In the genomic region with DNA sequence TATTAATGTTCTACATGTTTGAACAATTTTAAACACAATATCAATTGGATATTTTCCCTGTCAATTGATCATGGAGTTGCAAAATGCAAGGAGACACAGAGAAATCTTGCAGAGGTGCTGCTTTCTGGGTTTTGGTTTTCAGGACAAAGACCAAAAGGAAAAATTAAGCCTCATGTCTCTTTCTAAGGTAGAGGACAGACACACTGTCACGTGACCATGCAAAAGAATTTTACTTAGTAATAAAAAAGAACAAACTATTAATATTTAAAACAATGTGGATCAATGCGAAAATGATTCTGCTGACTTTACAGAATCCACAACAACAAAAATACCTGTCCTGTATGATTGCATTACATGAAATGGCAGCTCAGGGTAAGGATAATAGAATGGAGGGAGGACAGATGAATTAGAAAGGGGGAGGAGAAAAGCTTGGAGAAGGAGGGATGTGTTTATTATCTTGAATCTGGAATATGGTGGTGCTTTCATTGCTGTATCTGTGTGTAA, we compare ENCODE assay signal across 35 cellular contexts.
"Had no signal": no experiment of that assay in that cellular context is flagged by ENCODE, and none has a peak within 500 bp of the region (broad histone marks: within the 10 kb centered on the region; RNA-seq: fewer than 3 reads in every experiment).

No MANE protein-coding gene starts in this region.

- H3K9me3 ChIP-seq: MG63 had no signal

- H3K4me3 ChIP-seq: MG63 had no signal

- H3K27me3 ChIP-seq: MG63 had no signal

- H3K36me3 ChIP-seq: MG63 had no signal

- DNase-seq: Kasumi-1, MG63, MM.1S, MV-4-11, NCI-H1048, NCI-H1092, NCI-H1092 treated with DMSO at 0.1 percent for 48 hours, NCI-H1105, NCI-H1105 treated with DMSO at 0.1 percent for 48 hours, NCI-H1417, NCI-H1417 treated with DMSO at 0.1 percent for 48 hours, NCI-H1436, NCI-H1436 treated with DMSO at 0.1 percent for 48 hours, NCI-H146, NCI-H1694, NCI-H1694 treated with DMSO at 0.1 percent for 48 hours, NCI-H187, NCI-H187 treated with DMSO at 0.1 percent for 48 hours, NCI-H1930, NCI-H2029, NCI-H2029 treated with DMSO at 0.1 percent for 48 hours, NCI-H2081, NCI-H2081 treated with DMSO at 0.1 percent for 48 hours, NCI-H2107, NCI-H2171, NCI-H2171 treated with DMSO at 0.1 percent for 48 hours, NCI-H2227 treated with DMSO at 0.1 percent for 48 hours, NCI-H226, NCI-H345, NCI-H446, NCI-H446 treated with DMSO at 0.1 percent for 48 hours, NCI-H510A, NCI-H510A treated with DMSO at 0.1 percent for 48 hours, NCI-H524, NCI-H524 treated with DMSO at 0.1 percent for 48 hours had no signal
